32 cellular contexts compared by ENCODE assay signal in genomic region chr16:52005551-52005950, GRCh38.
DNase-seq lines count a peak whose midpoint lies in the region; ATAC-seq, FAIRE-seq and TF ChIP-seq lines count a peak whose summit lies in the region.
"Had no signal": no experiment of that assay in that cellular context is flagged by ENCODE, and none has a peak within 500 bp of the region (broad histone marks: within the 10 kb centered on the region; RNA-seq: fewer than 3 reads in every experiment).

No MANE protein-coding gene starts in this region.

- no peaks in the 10 kb centered on the region for H3K79me2 ChIP-seq in HepG2 (ENCODE audit: insufficient read depth, low read length)

- no peak overlapping the region for H2AFZ ChIP-seq in HepG2 (ENCODE audit: low read length)

- no peak for TF ChIP-seq CTCF in HepG2 (CRISPR knock-in tag; IDR thresholded peaks at IDR 0.05)
- TF ChIP-seq CTCF in right lobe of liver (IDR thresholded peaks at IDR 0.05): no peak
- TF ChIP-seq CTCF in A549 (IDR thresholded peaks at IDR 0.05): no peak
- TF ChIP-seq CTCF in bronchial epithelial cell (IDR thresholded peaks at IDR 0.05; ENCODE audit: insufficient read depth, low read length, severe bottlenecking): no peak

- CTCF ChIA-PET in HepG2 (lab: Yijun Ruan, JAX; ENCODE audit: low intra/inter-chr PET ratio, low total read pairs) (no interaction called here), A549 (lab: Yijun Ruan, JAX) (interaction anchor here (1.1 to 1.7 kb wide), 2 partner anchors 14 to 23 kb away, joined by 4 to 5 read pairs; no protein-coding TSS in a partner anchor)

- POLR2A ChIA-PET in HepG2 (lab: Yijun Ruan, JAX): no interaction called here
- POLR2A ChIA-PET in A549 (lab: Yijun Ruan, JAX): no interaction called here

- TF ChIP-seq POLR2A in HepG2 (IDR thresholded peaks at IDR 0.05; ENCODE audit: insufficient read depth in 1 of 2, low read depth in 2 of 2, low read length in 2 of 2) (no peak), right lobe of liver (IDR thresholded peaks at IDR 0.05) (no peak), A549 (IDR thresholded peaks at IDR 0.05; ENCODE audit: low read length) (no peak)

- no peaks in the 10 kb centered on the region for H3K4me1 ChIP-seq in HepG2 (ENCODE audit: insufficient read depth, low read length)
- H3K4me1 ChIP-seq in right lobe of liver: no peaks in the 10 kb centered on the region
- H3K4me1 ChIP-seq in A549: no peaks in the 10 kb centered on the region
- H3K4me1 ChIP-seq: BE2C; BLaER1; BLaER1 treated with 17β-estradiol and CSF1 and Interleukin-3, amounts not matched to agents 10 nM and 100 nM; Caco-2 had no signal

- DNase-seq in HepG2 (ENCODE audit: low spot score) (no peak), right lobe of liver (no peak), A549 (ENCODE audit: low read depth in 1 of 2, low spot score in 1 of 2) (no peak), bronchial epithelial cell (ENCODE audit: low read depth) (peak; percentile 12), NCI-H1930 (lab: John Stamatoyannopoulos, UW) (no peak)
- no peak for DNase-seq in activated CD4-positive, alpha-beta T cell treated with anti-CD3 and anti-CD28 coated beads, Interleukin-2, amount 50 U/mL, for 48 hours
- DNase-seq: 8988T; ACHN; AML-193; BE2C; C1 segment of cervical spinal cord; Caco-2; Calu3; CD4-positive, alpha-beta memory T cell; CD4-positive, alpha-beta T cell; CD4-positive, CD25-positive, alpha-beta regulatory T cell; CD8-positive, alpha-beta memory T cell; CD8-positive, alpha-beta T cell; COR-L47; DMS 273 treated with DMSO at 0.1 percent for 48 hours; DMS153; DMS53; DMS79; DMS79 treated with DMSO at 0.1 percent for 48 hours; DND-41; EL had no signal

- in situ Hi-C loops in HepG2 (cut with HindIII; ENCODE audit: extremely low pct_ligation_motif_present, low pct_unique_long_range_greater_than_20kb): no loop called here

- H3K27ac ChIP-seq in HepG2 (ENCODE audit: extremely low read length, insufficient read depth, low read length) (no peak overlapping the region), right lobe of liver (no peak overlapping the region), A549 (no peak overlapping the region)
- H3K27ac ChIP-seq: 22Rv1; BLaER1; BLaER1 treated with 17β-estradiol and CSF1 and Interleukin-3, amounts not matched to agents 10 nM and 100 nM; C4-2B had no signal

- no peak for FAIRE-seq in HepG2 (lab: Jason Lieb, UNC)
- FAIRE-seq in A549 (lab: Jason Lieb, UNC): no peak
- FAIRE-seq in bronchial epithelial cell (lab: Jason Lieb, UNC): no peak
- FAIRE-seq: A204.1, D721Med had no signal

- ATAC-seq in HepG2 (no peak), right lobe of liver (no peak), A549 (no peak)
- ATAC-seq: CD8-positive, alpha-beta T cell had no signal

- H3K9ac ChIP-seq in HepG2 (ENCODE audit: insufficient read depth, low read depth, low read length): no peak overlapping the region
- H3K9ac ChIP-seq: BLaER1; BLaER1 treated with 17β-estradiol and CSF1 and Interleukin-3, amounts not matched to agents 10 nM and 100 nM had no signal

- H3K4me2 ChIP-seq in HepG2 (ENCODE audit: low read depth, low read length) (no peak overlapping the region), A549 (no peak overlapping the region)
- H3K4me2 ChIP-seq: BLaER1; BLaER1 treated with 17β-estradiol and CSF1 and Interleukin-3, amounts not matched to agents 10 nM and 100 nM had no signal

- TF ChIP-seq EP300 in HepG2 (IDR thresholded peaks at IDR 0.05; ENCODE audit: low read depth in 2 of 2, low read length in 2 of 2): no peak
- no peak for TF ChIP-seq EP300 in HepG2 (CRISPR knock-in tag; IDR thresholded peaks at IDR 0.05; ENCODE audit: borderline replicate concordance)
- TF ChIP-seq EP300 in A549 (IDR thresholded peaks at IDR 0.05): no peak

- no peaks in the 10 kb centered on the region for H3K27me3 ChIP-seq in HepG2 (ENCODE audit: control insufficient read depth in 1 of 2, insufficient read depth in 2 of 2, low read length in 2 of 2)
- no peaks in the 10 kb centered on the region for H3K27me3 ChIP-seq in right lobe of liver
- no peaks in the 10 kb centered on the region for H3K27me3 ChIP-seq in bronchial epithelial cell (ENCODE audit: control insufficient read depth, insufficient read depth, low read length)
- H3K27me3 ChIP-seq: BE2C; BLaER1; BLaER1 treated with 17β-estradiol and CSF1 and Interleukin-3, amounts not matched to agents 10 nM and 100 nM had no signal

- no peaks in the 10 kb centered on the region for H3K9me3 ChIP-seq in HepG2 (ENCODE audit: low read length)
- no peaks in the 10 kb centered on the region for H3K9me3 ChIP-seq in right lobe of liver
- no peaks in the 10 kb centered on the region for H3K9me3 ChIP-seq in A549
- H3K9me3 ChIP-seq: BE2C; BLaER1; BLaER1 treated with 17β-estradiol and CSF1 and Interleukin-3, amounts not matched to agents 10 nM and 100 nM; Caco-2 had no signal

- no TSS peak for BruUV-seq in HepG2 (replicated peaks; lab: Mats Ljungman, UMichigan)

- TF ChIP-seq RAD21 in HepG2 (CRISPR knock-in tag; IDR thresholded peaks at IDR 0.05) (no peak), A549 (conservative IDR thresholded peaks at IDR 0.05 in 1 of 2, IDR thresholded peaks at IDR 0.05 in 1 of 2) (no peak)

- H4K20me1 ChIP-seq in HepG2 (ENCODE audit: insufficient read depth, low read length): no peaks in the 10 kb centered on the region
- H4K20me1 ChIP-seq: BLaER1; BLaER1 treated with 17β-estradiol and CSF1 and Interleukin-3, amounts not matched to agents 10 nM and 100 nM had no signal

- no peaks in the 10 kb centered on the region for H3K36me3 ChIP-seq in HepG2 (replicated peaks in 1 of 2; ENCODE audit: control insufficient read depth in 1 of 2, insufficient read depth in 2 of 2, low read length in 2 of 2)
- H3K36me3 ChIP-seq in right lobe of liver: no peaks in the 10 kb centered on the region
- H3K36me3 ChIP-seq in bronchial epithelial cell (ENCODE audit: control insufficient read depth, insufficient read depth, low read length): no peaks in the 10 kb centered on the region
- H3K36me3 ChIP-seq: BE2C; BLaER1; BLaER1 treated with 17β-estradiol and CSF1 and Interleukin-3, amounts not matched to agents 10 nM and 100 nM had no signal

- H3K4me3 ChIP-seq in HepG2 (replicated peaks in 1 of 3; ENCODE audit: insufficient read depth in 1 of 3, low read depth in 2 of 3, low read length in 3 of 3): no peak overlapping the region
- H3K4me3 ChIP-seq in right lobe of liver: no peak overlapping the region
- H3K4me3 ChIP-seq in A549: no peak overlapping the region
- no peak overlapping the region for H3K4me3 ChIP-seq in bronchial epithelial cell (ENCODE audit: low read depth, low read length)
- H3K4me3 ChIP-seq: BLaER1; BLaER1 treated with 17β-estradiol and CSF1 and Interleukin-3, amounts not matched to agents 10 nM and 100 nM had no signal

- intact Hi-C loops in HepG2 (cut with micrococcal nuclease; ENCODE audit: unreplicated experiment): no loop called here
- intact Hi-C loops in right lobe of liver (cut with DNase I): no loop called here

TF ChIP-seq in HepG2, 621 proteins besides CTCF, POLR2A, EP300 and RAD21 (continues in another document):
- TF ChIP-seq ATF5 (CRISPR knock-in tag; IDR thresholded peaks at IDR 0.05; ENCODE audit: low read depth): no peak
- TF ChIP-seq MAFK (conservative IDR thresholded peaks at IDR 0.05 in 1 of 2, IDR thresholded peaks at IDR 0.05 in 1 of 2; ENCODE audit: low read length in 2 of 2): peak; percentile 62 to 70

TF ChIP-seq in A549, 52 proteins besides CTCF, POLR2A, EP300 and RAD21:
- TF ChIP-seq MAZ (IDR thresholded peaks at IDR 0.05; ENCODE audit: borderline replicate concordance, low read depth, low read length) (no peak), KDM5A (IDR thresholded peaks at IDR 0.05) (no peak), MAFK (IDR thresholded peaks at IDR 0.05; ENCODE audit: partially characterized antibody) (peak; percentile 38)

Comparison
In these comparisons a context has a peak if more than half of its experiments do, and no peak if none do; other contexts are left out.
1. Of the 38 proteins assayed by ChIP-seq in both HepG2 and A549: peak only in HepG2: none; only in A549: none; in both: MAFK; in neither: 37.